In genomic region chr1:31785020-31785946, GRCh38 we compare ENCODE assay signal across 1 cellular context.
TF ChIP-seq lines count a peak whose summit lies in the region.

No MANE protein-coding gene starts in this region.

TF ChIP-seq in H1, 55 proteins besides CTCF, POLR2A, EP300 and RAD21:
- TF ChIP-seq GTF2F1 (IDR thresholded peaks at IDR 0.05; ENCODE audit: borderline replicate concordance, low read depth, low read length), result no peak
- TF ChIP-seq KDM4A (IDR thresholded peaks at IDR 0.05; ENCODE audit: low read depth, low read length, severe bottlenecking), result no peak
- no peak for TF ChIP-seq PHF8 (conservative IDR thresholded peaks at IDR 0.05; ENCODE audit: low read depth, low read length)
- TF ChIP-seq CTBP2 (IDR thresholded peaks at IDR 0.05; ENCODE audit: borderline replicate concordance, insufficient read depth, insufficient read length, low read length), result no peak
- TF ChIP-seq KDM1A (IDR thresholded peaks at IDR 0.05; ENCODE audit: borderline replicate concordance, low read length), result no peak
- no peak for TF ChIP-seq YY1 (IDR thresholded peaks at IDR 0.05; ENCODE audit: low read depth, low read length)
TF ChIP-seq in H1: peak in this region for 0.
